In genomic region chr7:151251926-151252835, GRCh38 we compare ENCODE assay signal across 8 cellular contexts. TPM values are rescaled to one million over a fixed set of nuclear protein-coding genes. Genes with fewer than 3 reads are reported as not detected.
DNase-seq lines count a peak whose midpoint lies in the region; ATAC-seq and TF ChIP-seq lines count a peak whose summit lies in the region.
"Had no signal": no experiment of that assay in that cellular context is flagged by ENCODE, and none has a peak within 500 bp of the region (broad histone marks: within the 10 kb centered on the region; RNA-seq: fewer than 3 reads in every experiment).

No MANE protein-coding gene starts in this region.

- H3K4me3 Mint-ChIP-seq in memory B cell: peak overlapping the region; percentile 60

- H3K27ac ChIP-seq in PC-3 (ENCODE audit: low read length): no peak overlapping the region
- H3K27ac ChIP-seq in testis: peak overlapping the region; percentile 89 to 91

- intact Hi-C loops in PC-3 (cut with micrococcal nuclease): no loop called here
- intact Hi-C loops in testis (cut with DNase I; ENCODE audit: low total_unique reads): no loop called here

- H3K27ac Mint-ChIP-seq in memory B cell: no peak overlapping the region

- H3K9ac ChIP-seq in PC-3 (ENCODE audit: low read length): peak overlapping the region; percentile 54
- H3K9ac ChIP-seq in endocrine pancreas (ENCODE audit: control insufficient read depth, insufficient read depth, low read length): peak overlapping the region; percentile 80

- H3K36me3 Mint-ChIP-seq in memory B cell: no peaks in the 10 kb centered on the region

- H3K4me3 ChIP-seq in H7 (ENCODE audit: insufficient read depth, low read depth, low read length) (peak overlapping the region; percentile 52), PC-3 (ENCODE audit: low read length) (peak overlapping the region; percentile 69), endocrine pancreas (ENCODE audit: control insufficient read depth, insufficient read depth, low read length) (peak overlapping the region; percentile 45), testis (peak overlapping the region; percentile 59 to 75)

- H3K79me2 ChIP-seq in PC-3 (ENCODE audit: low read length): no peaks in the 10 kb centered on the region

- H3K4me1 ChIP-seq in PC-3 (ENCODE audit: insufficient read depth, low read length) (peaks cover 4% of the 10 kb centered on the region), endocrine pancreas (ENCODE audit: control insufficient read depth, insufficient read depth, low read length) (no peaks in the 10 kb centered on the region), testis (peaks cover 60% of the 10 kb centered on the region)

- TF ChIP-seq CTCF in PC-3 (conservative IDR thresholded peaks at IDR 0.05; ENCODE audit: low read depth, low read length) (no peak), testis (IDR thresholded peaks at IDR 0.05) (no peak)

- H3K4me2 ChIP-seq in PC-3 (ENCODE audit: low read length): peak overlapping the region; percentile 93

- no peaks in the 10 kb centered on the region for H4K20me1 ChIP-seq in PC-3 (ENCODE audit: low read length)

- DNase-seq in H7 (peak; percentile 98), PC-3 (peak; percentile 29), memory B cell (ENCODE audit: low spot score in 2 of 2) (no peak), testis (peak; percentile 74), AML-193 (lab: John Stamatoyannopoulos, UW) (no peak)

- peak overlapping the region; percentile 87 for H2AFZ ChIP-seq in PC-3 (ENCODE audit: low read length)

- no peaks in the 10 kb centered on the region for H3K9me2 ChIP-seq in PC-3 (replicated peaks; ENCODE audit: low read length)

- H3F3A ChIP-seq in PC-3 (ENCODE audit: low read length, unreplicated experiment): no peaks in the 10 kb centered on the region

- POLR2A ChIA-PET in PC-3 (lab: Charles Lee; ENCODE audit: unreplicated experiment): interaction anchor here (0.6 kb wide), 1 partner anchor 75 kb away, joined by 3 read pairs; no protein-coding TSS in a partner anchor

- no peaks in the 10 kb centered on the region for H3K9me3 ChIP-seq in PC-3 (ENCODE audit: low read length)
- H3K9me3 ChIP-seq in endocrine pancreas (ENCODE audit: control insufficient read depth, low read length): no peaks in the 10 kb centered on the region
- H3K9me3 ChIP-seq in testis: no peaks in the 10 kb centered on the region

- H3K36me3 ChIP-seq in H7 (replicated peaks; ENCODE audit: control insufficient read depth, insufficient read depth, low read length) (no peaks in the 10 kb centered on the region), PC-3 (ENCODE audit: low read depth, low read length) (no peaks in the 10 kb centered on the region), endocrine pancreas (ENCODE audit: control insufficient read depth, insufficient read depth, low read length) (no peaks in the 10 kb centered on the region), testis (ENCODE audit: low read depth, missing control alignments) (no peaks in the 10 kb centered on the region)

- H3K4me1 Mint-ChIP-seq in memory B cell: peaks cover 22% of the 10 kb centered on the region

- no peaks in the 10 kb centered on the region for H3K9me3 Mint-ChIP-seq in memory B cell

- CTCF ChIA-PET in PC-3 (lab: Charles Lee): no interaction called here

- 4 to 7% methylated on average over 29 to 50 of the region's 52 CpGs for WGBS in testis, 2 donors

- H3K27me3 Mint-ChIP-seq in memory B cell: peaks cover 38% of the 10 kb centered on the region

- TSS peak; percentile 28 for BruUV-seq in PC-3 (replicated peaks; lab: Mats Ljungman, UMichigan)

- peaks cover 48% of the 10 kb centered on the region for H3K27me3 ChIP-seq in H7 (ENCODE audit: control insufficient read depth, insufficient read depth, low read length)
- H3K27me3 ChIP-seq in PC-3 (ENCODE audit: low read length): 0 out of 2 replicates have a peak, but pooled peaks cover 3% of the 10 kb centered on the region
- no peaks in the 10 kb centered on the region for H3K27me3 ChIP-seq in endocrine pancreas (ENCODE audit: control insufficient read depth, insufficient read depth, low read length)
- H3K27me3 ChIP-seq in testis: no peaks in the 10 kb centered on the region

- TF ChIP-seq POLR2A in testis (IDR thresholded peaks at IDR 0.05) (no peak), GM18505 (IDR thresholded peaks at IDR 0.05; ENCODE audit: borderline replicate concordance, extremely low read depth, insufficient read depth, insufficient read length) (no peak)

- ATAC-seq in PC-3: peak; percentile 51
- no peak for ATAC-seq in memory B cell (ENCODE audit: low read depth)
- ATAC-seq in GM18505 (IDR thresholded peaks at IDR 0.05; ENCODE audit: unreplicated experiment): no peak

RNA-seq across cellular contexts. Expression of gene SMARCD3, which starts 3.7 kb away (rescaled TPM):
- 7.2 and 23.6 TPM in 2 replicates for total RNA-seq in H7 (2014; rRNA removed; shearing (Covaris generic))
- total RNA-seq in PC-3 (2014; rRNA removed) (8.6 and 9.1 TPM in 2 replicates), testis (100 to 1,000 TPM in 1 of 2 donors, 10 to 100 TPM in 1; 94.0 to 122 TPM)
- 55.1 TPM for polyA plus RNA-seq in testis (ENCODE audit: insufficient read depth, low read depth, low replicate concordance)

RNA-seq across cellular contexts. Expression of gene CHPF2, which starts 19.9 kb away (rescaled TPM):
- total RNA-seq in H7 (2014; rRNA removed; shearing (Covaris generic)): 24.7 and 25.0 TPM in 2 replicates
- 30.1 and 36.5 TPM in 2 replicates for total RNA-seq in PC-3 (2014; rRNA removed)
- 10 to 100 TPM; 66.5 to 70.5 TPM for total RNA-seq in testis
- 22.6 TPM for polyA plus RNA-seq in testis (ENCODE audit: insufficient read depth, low read depth, low replicate concordance)

RNA-seq across cellular contexts. Expression of gene ABCF2, which starts 25.2 kb away (rescaled TPM):
- total RNA-seq in H7 (2014; rRNA removed; shearing (Covaris generic)): 47.3 and 48.5 TPM in 2 replicates
- total RNA-seq in PC-3 (2014; rRNA removed) (55.5 and 75.0 TPM in 2 replicates), testis (10 to 100 TPM; 44.4 to 49.4 TPM)
- 54.3 TPM for polyA plus RNA-seq in testis (ENCODE audit: insufficient read depth, low read depth, low replicate concordance)

RNA-seq across cellular contexts. Expression of gene H2BK1, which starts 41.9 kb away (rescaled TPM):
- total RNA-seq in H7 (2014; rRNA removed; shearing (Covaris generic)): 0.74 TPM in 1 of 2 replicates, not detected in the other
- total RNA-seq in PC-3 (2014; rRNA removed): not detected in 2 replicates
- not detected for total RNA-seq in testis
- not detected for polyA plus RNA-seq in testis (ENCODE audit: insufficient read depth, low read depth, low replicate concordance)
- total RNA-seq: activated CD8-positive, alpha-beta memory T cell treated with anti-CD3 and anti-CD28 coated beads for 36 hours had no signal

Comparison
In these comparisons a context has a peak if more than half of its experiments do, and no peak if none do; other contexts are left out.
1. DNase-seq: peak in H7 (single experiment), PC-3 (single experiment) and testis (single experiment); none in memory B cell (0 of 2) and AML-193 (0 of 2).
2. Peak in every context shown above with its lines, with median percentiles within 50 percentile points of each other: H3K4me3 ChIP-seq.